ENCODE assay signal across 1 cellular context in the genomic region with DNA sequence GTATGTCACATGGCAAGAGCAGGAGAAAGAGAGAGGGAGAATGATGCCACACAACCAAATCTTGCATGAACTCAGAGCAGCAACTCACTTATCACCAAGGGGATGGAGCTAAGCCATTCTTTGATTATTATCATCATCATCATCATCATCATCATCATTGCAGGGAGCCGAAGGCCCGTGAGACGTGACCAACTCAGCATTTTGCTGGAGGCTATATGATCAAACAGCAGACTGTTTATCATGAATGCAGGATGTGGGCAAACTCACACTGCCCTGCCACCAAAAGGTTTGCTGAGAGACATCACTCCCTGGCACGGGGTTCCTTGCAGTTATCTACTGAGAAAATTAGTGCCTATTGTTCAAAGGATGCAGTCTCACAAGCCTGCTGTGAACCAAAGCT.
TF ChIP-seq lines count a peak whose summit lies in the region.

No MANE protein-coding gene starts in this region.

TF ChIP-seq in H1, 55 proteins besides CTCF, POLR2A, EP300 and RAD21:
- TF ChIP-seq CHD2 (IDR thresholded peaks at IDR 0.05; ENCODE audit: low read length) = no peak
TF ChIP-seq in H1: peak in this region for 0.
